In the genomic region with DNA sequence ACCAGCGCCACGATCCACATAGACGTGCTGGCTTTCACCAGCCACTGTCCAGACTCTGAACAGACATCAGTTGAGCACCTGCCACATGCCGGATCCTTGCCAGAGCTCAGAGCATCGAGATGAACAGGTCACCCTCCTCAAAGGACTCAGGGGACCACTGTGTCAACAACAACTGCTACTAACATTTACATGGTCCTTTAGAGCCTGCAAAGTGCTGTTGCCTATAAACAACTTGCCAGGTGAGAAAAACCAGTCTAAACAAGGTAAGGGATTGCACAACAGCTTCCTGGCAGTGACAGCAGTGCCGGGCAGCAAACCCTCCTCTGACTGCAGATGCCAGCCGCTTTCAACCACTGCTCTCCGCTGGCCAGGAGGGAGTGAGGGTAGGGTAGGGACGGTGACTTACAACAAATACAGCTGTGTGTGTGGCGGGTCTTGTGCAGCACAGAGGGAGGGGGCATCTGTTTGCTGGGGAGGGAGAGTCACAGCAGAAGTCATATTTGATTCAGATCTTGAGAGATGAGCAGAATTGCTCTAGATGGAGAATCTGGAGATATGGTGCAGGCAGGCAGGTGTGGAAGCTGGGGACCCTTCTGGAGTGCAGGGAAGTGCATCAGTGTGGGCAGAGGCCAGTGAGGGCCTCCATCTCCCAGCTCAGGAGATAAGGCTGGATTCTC, we compare ENCODE assay signal across 9 cellular contexts. TPM values are rescaled to one million over a fixed set of nuclear protein-coding genes. Genes with fewer than 3 reads are reported as not detected.
DNase-seq lines count a peak whose midpoint lies in the region; TF ChIP-seq lines count a peak whose summit lies in the region.
"Had no signal": no experiment of that assay in that cellular context is flagged by ENCODE, and none has a peak within 500 bp of the region (broad histone marks: within the 10 kb centered on the region; RNA-seq: fewer than 3 reads in every experiment).

No MANE protein-coding gene starts in this region.

- no peak overlapping the region for H3K27ac ChIP-seq in mammary epithelial cell (ENCODE audit: insufficient read depth, low read depth, low read length)

- H4K20me1 ChIP-seq in mammary epithelial cell (ENCODE audit: insufficient read depth, low read length): no peaks in the 10 kb centered on the region

- dilution Hi-C loops in mammary epithelial cell (cut with HindIII; ENCODE audit: low sequenced_read_pairs): loop anchor here (5.0 kb wide), 1 partner anchor 35 kb away; no protein-coding TSS in a partner anchor

- no peak overlapping the region for H3K9ac ChIP-seq in mammary epithelial cell (ENCODE audit: insufficient read depth, low read length)

- intact Hi-C loops in mammary epithelial cell (cut with micrococcal nuclease): no loop called here

- WGBS in mammary epithelial cell (ENCODE audit: low coverage, missing lambda C conversion rate): 3% methylated on average over 9 of the region's 10 CpGs

- H3K79me2 ChIP-seq in mammary epithelial cell (ENCODE audit: insufficient read depth, low read length): no peaks in the 10 kb centered on the region

- no peak overlapping the region for H3K4me3 ChIP-seq in mammary epithelial cell (replicated peaks in 1 of 3; ENCODE audit: insufficient read depth in 1 of 3, low read depth in 2 of 3, low read length in 3 of 3)

- H3K4me1 ChIP-seq in mammary epithelial cell (ENCODE audit: insufficient read depth, low read length): peaks cover 20% of the 10 kb centered on the region

- TF ChIP-seq CTCF in mammary epithelial cell (conservative IDR thresholded peaks at IDR 0.05 in 1 of 2, IDR thresholded peaks at IDR 0.05 in 1 of 2; ENCODE audit: extremely low read depth in 1 of 2, insufficient read depth in 1 of 2, low read depth in 1 of 2, low read length in 2 of 2): no peak

- in situ Hi-C loops in mammary epithelial cell (cut with MboI; ENCODE audit: low sequenced_read_pairs in 2 of 2): no loop called here

- H3K9me3 ChIP-seq in mammary epithelial cell (replicated peaks; ENCODE audit: insufficient read depth, low read length): no peaks in the 10 kb centered on the region

- H3K36me3 ChIP-seq in mammary epithelial cell (ENCODE audit: insufficient read depth, low read length): peaks cover 4% of the 10 kb centered on the region

- peak; percentile 99 for DNase-seq in DMS53 treated with DMSO at 0.1 percent for 48 hours (lab: John Stamatoyannopoulos, UW; ENCODE audit: unreplicated experiment)
- DNase-seq in NCI-H2107 (lab: John Stamatoyannopoulos, UW): peak; percentile 89
- peak; percentile 71 for DNase-seq in mammary epithelial cell
- DNase-seq in mucosa of gallbladder (ENCODE audit: low spot score): peak; percentile 80
- no peak for DNase-seq in kidney glomerular epithelial cell (lab: John Stamatoyannopoulos, UW)
- no peak for DNase-seq in retina
- DNase-seq in EL: no peak
- no peak for DNase-seq in AML-193 (lab: John Stamatoyannopoulos, UW)
- DNase-seq: activated naive CD4-positive, alpha-beta T cell treated with anti-CD3 and anti-CD28 coated beads, Interleukin-2, amount 10 ng/mL, durations not matched to agents 7 days and 5 days had no signal

- BruUV-seq in mammary epithelial cell (replicated peaks; lab: Mats Ljungman, UMichigan): no TSS peak

- H3K4me2 ChIP-seq in mammary epithelial cell (ENCODE audit: insufficient read depth, low read depth, low read length): peak overlapping the region; percentile 21

- no peak overlapping the region for H2AFZ ChIP-seq in mammary epithelial cell (ENCODE audit: low read depth, low read length)

- H3K27me3 ChIP-seq in mammary epithelial cell (ENCODE audit: insufficient read depth, low read length): no peaks in the 10 kb centered on the region

- CTCF ChIA-PET in mammary epithelial cell (lab: Charles Lee; ENCODE audit: low non-redundant PET): interaction anchor here (0.6 kb wide), 1 partner anchor 45 kb away, joined by 3 read pairs; no protein-coding TSS in a partner anchor

RNA-seq across cellular contexts. Expression of a gene that starts 32.8 kb away (rescaled TPM):
- 100 to 1,000 TPM in 1 of 2 donors, 10 to 100 TPM in 1; 57.3 to 105 TPM for total RNA-seq in mammary epithelial cell
- polyA plus RNA-seq in mammary epithelial cell: 56.0 TPM
- polyA minus RNA-seq in mammary epithelial cell: 93.7 TPM
- 75.2 TPM for total RNA-seq in mucosa of gallbladder

Comparison
In these comparisons a context has a peak if more than half of its experiments do, and no peak if none do; other contexts are left out.
1. DNase-seq: peak in DMS53 treated with DMSO at 0.1 percent for 48 hours (single experiment), NCI-H2107 (single experiment), mammary epithelial cell (single experiment) and mucosa of gallbladder (single experiment); none in kidney glomerular epithelial cell (single experiment), retina (single experiment), EL (single experiment) and AML-193 (0 of 2).